ENCODE assay signal across 9 cellular contexts in genomic region chr9:125343518-125344284, GRCh38.
A peak's percentile ranks its signal among the peaks of the same experiment; 100 is the strongest.
DNase-seq lines count a peak whose midpoint lies in the region; ATAC-seq and TF ChIP-seq lines count a peak whose summit lies in the region.
"Had no signal": no experiment of that assay in that cellular context is flagged by ENCODE, and none has a peak within 500 bp of the region (broad histone marks: within the 10 kb centered on the region; RNA-seq: fewer than 3 reads in every experiment).

No MANE protein-coding gene starts in this region.

- no TSS peak for BruUV-seq in MCF 10A (replicated peaks; lab: Mats Ljungman, UMichigan)

- H3K9me3 ChIP-seq in breast epithelium (no peaks in the 10 kb centered on the region), WERI-Rb-1 (ENCODE audit: severe bottlenecking) (no peaks in the 10 kb centered on the region), right atrium auricular region (no peaks in the 10 kb centered on the region), upper lobe of right lung (no peaks in the 10 kb centered on the region)

- no peak for TF ChIP-seq POLR2A in breast epithelium (IDR thresholded peaks at IDR 0.05)

- no peak overlapping the region for H3K27ac Mint-ChIP-seq in MCF 10A (ENCODE audit: low read depth, unreplicated experiment)

- H3K4me3 Mint-ChIP-seq in MCF 10A (ENCODE audit: unreplicated experiment) = no peak overlapping the region

- no peaks in the 10 kb centered on the region for H3K4me1 Mint-ChIP-seq in MCF 10A (ENCODE audit: insufficient read depth, unreplicated experiment)

- TF ChIP-seq CTCF in MCF 10A (IDR thresholded peaks at IDR 0.05; ENCODE audit: unreplicated experiment) = no peak
- TF ChIP-seq CTCF in breast epithelium (IDR thresholded peaks at IDR 0.05) = no peak
- no peak for TF ChIP-seq CTCF in WERI-Rb-1 (IDR thresholded peaks at IDR 0.05; ENCODE audit: low read depth, low read length)
- no peak for TF ChIP-seq CTCF in right atrium auricular region (IDR thresholded peaks at IDR 0.05)
- TF ChIP-seq CTCF in upper lobe of right lung (IDR thresholded peaks at IDR 0.05) = no peak

- H3K36me3 ChIP-seq in breast epithelium = peaks cover 1% of the 10 kb centered on the region
- peaks cover 59% of the 10 kb centered on the region for H3K36me3 ChIP-seq in WERI-Rb-1
- peaks cover 64% of the 10 kb centered on the region for H3K36me3 ChIP-seq in right atrium auricular region
- H3K36me3 ChIP-seq in upper lobe of right lung = peaks cover 77% of the 10 kb centered on the region

- H3K27me3 Mint-ChIP-seq in MCF 10A (ENCODE audit: insufficient read depth, unreplicated experiment) = no peaks in the 10 kb centered on the region

- H3K27me3 ChIP-seq in breast epithelium = no peaks in the 10 kb centered on the region
- no peaks in the 10 kb centered on the region for H3K27me3 ChIP-seq in WERI-Rb-1 (ENCODE audit: insufficient read depth, low read depth, severe bottlenecking)
- H3K27me3 ChIP-seq in right atrium auricular region = no peaks in the 10 kb centered on the region
- H3K27me3 ChIP-seq in upper lobe of right lung = no peaks in the 10 kb centered on the region

- no peaks in the 10 kb centered on the region for H3K9me3 Mint-ChIP-seq in MCF 10A (ENCODE audit: unreplicated experiment)

- H3K4me3 ChIP-seq in breast epithelium (no peak overlapping the region), WERI-Rb-1 (ENCODE audit: low read depth, low read length) (no peak overlapping the region), right atrium auricular region (no peak overlapping the region), upper lobe of right lung (no peak overlapping the region)

- H3K4me1 ChIP-seq in breast epithelium = no peaks in the 10 kb centered on the region
- H3K4me1 ChIP-seq in right atrium auricular region = peaks cover 0 to 14% of the 10 kb centered on the region in 2 donors
- H3K4me1 ChIP-seq in upper lobe of right lung = peaks cover 13% of the 10 kb centered on the region

- intact Hi-C loops in MCF 10A (cut with micrococcal nuclease) = no loop called here
- intact Hi-C loops in breast epithelium (cut with DNase I; ENCODE audit: low total_unique reads) = no loop called here
- intact Hi-C loops in upper lobe of right lung (cut with DNase I) = no loop called here

- ATAC-seq in upper lobe of right lung (peak; percentile 78), GM18858 (IDR thresholded peaks at IDR 0.05; ENCODE audit: unreplicated experiment) (no peak)

- DNase-seq in MCF 10A (ENCODE audit: unreplicated experiment) (peak; percentile 50), breast epithelium (ENCODE audit: low spot score in 2 of 2) (no peak), WERI-Rb-1 (peak; percentile 77), right atrium auricular region (ENCODE audit: low spot score) (no peak), upper lobe of right lung (no peak), nucleus accumbens (lab: John Stamatoyannopoulos, UW) (no peak)
- DNase-seq in stimulated activated CD4-positive, alpha-beta T cell treated with anti-CD3 and anti-CD28 coated beads, Interleukin-4, amount 100 ng/mL, for 4 hours = no peak
- DNase-seq: amygdala had no signal

- CTCF ChIA-PET in MCF 10A (lab: Yijun Ruan, JAX) = interaction anchor here (1.2 to 1.3 kb wide), 2 partner anchors 18 to 79 kb away, joined by 4 read pairs; no protein-coding TSS in a partner anchor

- peaks cover 71% of the 10 kb centered on the region for H3K36me3 Mint-ChIP-seq in MCF 10A (ENCODE audit: insufficient read depth, unreplicated experiment)

- H3K27ac ChIP-seq in breast epithelium = no peak overlapping the region
- H3K27ac ChIP-seq in WERI-Rb-1 = peak overlapping the region; percentile 7; the same call in 1 of the 2 replicates
- peak overlapping the region; percentile 35 to 50 for H3K27ac ChIP-seq in right atrium auricular region
- no peak overlapping the region for H3K27ac ChIP-seq in upper lobe of right lung

- POLR2A ChIA-PET in MCF 10A (lab: Yijun Ruan, JAX) = interaction anchor here (0.7 to 3.6 kb wide), 11 partner anchors 9 to 525 kb away, joined by 3 to 27 read pairs (median 4); partner anchors contain the start of genes HSPA5 and RABEPK

Comparison
In these comparisons a context has a peak if more than half of its experiments do, and no peak if none do; other contexts are left out.
1. DNase-seq: peak in MCF 10A (single experiment) and WERI-Rb-1 (single experiment); none in breast epithelium (0 of 2), right atrium auricular region (single experiment), upper lobe of right lung (single experiment), stimulated activated CD4-positive, alpha-beta T cell treated with anti-CD3 and anti-CD28 coated beads, Interleukin-4, amount 100 ng/mL, for 4 hours (0 of 2) and nucleus accumbens (0 of 56).
2. H3K27ac ChIP-seq: peak in WERI-Rb-1 (single experiment) and right atrium auricular region (2 of 2); none in breast epithelium (0 of 2) and upper lobe of right lung (single experiment).